Comparison of ENCODE assay signal across 20 cellular contexts in the genomic region with DNA sequence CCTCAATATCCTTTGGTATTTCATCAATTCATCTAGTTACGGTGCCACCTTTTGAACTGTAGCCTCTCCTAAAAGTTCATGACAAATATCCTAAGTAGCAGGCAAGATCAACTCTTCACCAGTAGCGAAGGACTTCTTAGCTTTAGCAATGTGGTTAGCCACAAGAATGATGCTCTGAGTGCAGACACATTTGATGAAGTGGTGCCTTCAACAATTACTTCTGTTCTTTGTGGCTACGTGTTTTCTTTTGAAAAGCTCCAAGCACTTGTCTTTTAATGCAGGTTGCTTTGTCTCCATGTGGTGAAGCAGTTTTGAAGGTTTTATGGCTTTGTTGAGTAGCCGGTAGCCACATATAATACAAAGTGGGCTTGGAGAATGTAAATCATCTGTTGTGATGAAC.
DNase-seq lines count a peak whose midpoint lies in the region; ATAC-seq, FAIRE-seq and TF ChIP-seq lines count a peak whose summit lies in the region.
"Had no signal": no experiment of that assay in that cellular context is flagged by ENCODE, and none has a peak within 500 bp of the region (broad histone marks: within the 10 kb centered on the region; RNA-seq: fewer than 3 reads in every experiment).

No MANE protein-coding gene starts in this region.

- H3K36me3 ChIP-seq in astrocyte (ENCODE audit: insufficient read depth, low read length): no peaks in the 10 kb centered on the region
- H3K36me3 ChIP-seq: SJSA1 had no signal

- no peak overlapping the region for H3K27ac Mint-ChIP-seq in astrocyte (ENCODE audit: unreplicated experiment)
- H3K27ac Mint-ChIP-seq in activated CD8-positive, alpha-beta T cell treated with anti-CD3 and anti-CD28 coated beads for 36 hours: no peak overlapping the region
- H3K27ac Mint-ChIP-seq: GM23338, HFFc6 had no signal

- no peaks in the 10 kb centered on the region for H3K79me2 ChIP-seq in astrocyte (ENCODE audit: insufficient read depth, low read length)

- H3K4me3 Mint-ChIP-seq in astrocyte (ENCODE audit: unreplicated experiment): no peak overlapping the region
- H3K4me3 Mint-ChIP-seq in activated CD8-positive, alpha-beta T cell treated with anti-CD3 and anti-CD28 coated beads for 36 hours: no peak overlapping the region
- H3K4me3 Mint-ChIP-seq: GM23338, HFFc6 had no signal

- no peak for FAIRE-seq in astrocyte (lab: Jason Lieb, UNC)
- FAIRE-seq: A204.1 had no signal

- TF ChIP-seq CTCF in astrocyte (IDR thresholded peaks at IDR 0.05; ENCODE audit: insufficient read depth, low read depth, low read length): no peak
- TF ChIP-seq CTCF in activated CD8-positive, alpha-beta T cell treated with anti-CD3 and anti-CD28 coated beads for 36 hours (IDR thresholded peaks at IDR 0.05): no peak

- H2AFZ ChIP-seq in astrocyte (ENCODE audit: low read depth, low read length): no peak overlapping the region
- H2AFZ ChIP-seq: GM23338 had no signal

- H3K27ac ChIP-seq in astrocyte (ENCODE audit: low read depth, low read length): no peak overlapping the region
- H3K27ac ChIP-seq: C4-2B, RWPE1, SJSA1 had no signal

- no peak overlapping the region for H3K4me2 ChIP-seq in astrocyte (ENCODE audit: low read length)
- H3K4me2 ChIP-seq: GM23338 had no signal

- peaks cover 8% of the 10 kb centered on the region for H3K4me1 Mint-ChIP-seq in astrocyte (ENCODE audit: low read depth, unreplicated experiment)
- H3K4me1 Mint-ChIP-seq in activated CD8-positive, alpha-beta T cell treated with anti-CD3 and anti-CD28 coated beads for 36 hours (ENCODE audit: low read depth): no peaks in the 10 kb centered on the region
- H3K4me1 Mint-ChIP-seq: GM23338 had no signal

- H3K9me3 ChIP-seq in astrocyte (ENCODE audit: insufficient read depth, low read depth, low read length): no peaks in the 10 kb centered on the region
- H3K9me3 ChIP-seq: SJSA1 had no signal

- H3K9me3 Mint-ChIP-seq in astrocyte (ENCODE audit: unreplicated experiment): peaks cover 9% of the 10 kb centered on the region
- peaks cover 4% of the 10 kb centered on the region for H3K9me3 Mint-ChIP-seq in activated CD8-positive, alpha-beta T cell treated with anti-CD3 and anti-CD28 coated beads for 36 hours

- H3K27me3 Mint-ChIP-seq in astrocyte (ENCODE audit: low read depth, unreplicated experiment): peaks cover 2% of the 10 kb centered on the region
- peaks cover 4% of the 10 kb centered on the region for H3K27me3 Mint-ChIP-seq in activated CD8-positive, alpha-beta T cell treated with anti-CD3 and anti-CD28 coated beads for 36 hours

- POLR2A ChIA-PET in activated CD8-positive, alpha-beta T cell treated with anti-CD3 and anti-CD28 coated beads for 36 hours (lab: Charles Lee): no interaction called here

- H3K4me3 ChIP-seq in astrocyte (ENCODE audit: insufficient read depth, low read depth, low read length): no peak overlapping the region
- H3K4me3 ChIP-seq: GM23338, SJSA1 had no signal

- CTCF ChIA-PET in activated CD8-positive, alpha-beta T cell treated with anti-CD3 and anti-CD28 coated beads for 36 hours (lab: Charles Lee): no interaction called here

- no peaks in the 10 kb centered on the region for H3K4me1 ChIP-seq in astrocyte (ENCODE audit: insufficient read depth, low read length)
- H3K4me1 ChIP-seq: SJSA1 had no signal

- H4K20me1 ChIP-seq in astrocyte (ENCODE audit: insufficient read depth, low read length): no peaks in the 10 kb centered on the region

- ATAC-seq in HG02870 (IDR thresholded peaks at IDR 0.05; ENCODE audit: unreplicated experiment) (no peak), GM21390 (IDR thresholded peaks at IDR 0.05; ENCODE audit: unreplicated experiment) (no peak), Right ventricle myocardium superior (ENCODE audit: poor library complexity) (no peak)
- ATAC-seq in activated CD8-positive, alpha-beta T cell treated with anti-CD3 and anti-CD28 coated beads for 36 hours: no peak
- ATAC-seq: GM23338 had no signal

- no peak overlapping the region for H3K9ac ChIP-seq in astrocyte (ENCODE audit: low read length)

- intact Hi-C loops in activated CD8-positive, alpha-beta T cell treated with anti-CD3 and anti-CD28 coated beads for 36 hours (cut with micrococcal nuclease): no loop called here
- intact Hi-C loops in Right ventricle myocardium superior (cut with DNase I): no loop called here

- DNase-seq in A172 (ENCODE audit: low spot score) (peak; percentile 58), H4 (ENCODE audit: low spot score) (peak; percentile 13), MV-4-11 (lab: John Stamatoyannopoulos, UW) (peak; percentile 64), astrocyte (ENCODE audit: low read depth) (peak; percentile 68), Right ventricle myocardium superior (no peak)
- DNase-seq in activated CD8-positive, alpha-beta T cell treated with anti-CD3 and anti-CD28 coated beads for 36 hours: no peak
- DNase-seq: DMS53, GF-D8, HFFc6, Karpas-422, NCI-H1048, NCI-H2171 treated with DMSO at 0.1 percent for 48 hours, NCI-H510A treated with DMSO at 0.1 percent for 48 hours had no signal

- H3K36me3 Mint-ChIP-seq in astrocyte (ENCODE audit: low read depth, unreplicated experiment): no peaks in the 10 kb centered on the region
- H3K36me3 Mint-ChIP-seq in activated CD8-positive, alpha-beta T cell treated with anti-CD3 and anti-CD28 coated beads for 36 hours (ENCODE audit: low read depth): no peaks in the 10 kb centered on the region

- H3K27me3 ChIP-seq in astrocyte (ENCODE audit: insufficient read depth, low read length): no peaks in the 10 kb centered on the region
- H3K27me3 ChIP-seq: SJSA1 had no signal

Comparison
In these comparisons a context has a peak if more than half of its experiments do, and no peak if none do; other contexts are left out.
1. DNase-seq: peak in A172 (single experiment), H4 (single experiment), MV-4-11 (single experiment) and astrocyte (single experiment); none in activated CD8-positive, alpha-beta T cell treated with anti-CD3 and anti-CD28 coated beads for 36 hours (single experiment) and Right ventricle myocardium superior (single experiment).